In genomic region chr11:15074206-15075161, GRCh38 we compare ENCODE assay signal across 8 cellular contexts. TPM values are rescaled to one million over a fixed set of nuclear protein-coding genes. Genes with fewer than 3 reads are reported as not detected.
A peak's percentile ranks its signal among the peaks of the same experiment; 100 is the strongest.
DNase-seq lines count a peak whose midpoint lies in the region; ATAC-seq and TF ChIP-seq lines count a peak whose summit lies in the region.

No MANE protein-coding gene starts in this region.

- POLR2A ChIA-PET in OCI-LY7 (lab: Charles Lee): no interaction called here

- H3K4me3 Mint-ChIP-seq in activated T-cell treated with anti-CD3 and anti-CD28 coated beads, Interleukin-2, amount 50 U/mL, for 24 hours: peak overlapping the region; percentile 75
- H3K4me3 Mint-ChIP-seq in natural killer cell: peak overlapping the region; percentile 60

- peak overlapping the region; percentile 27; the same call in 1 of the 2 replicates for H3K4me2 ChIP-seq in OCI-LY7 (ENCODE audit: low read length)

- TF ChIP-seq CTCF in OCI-LY7 (conservative IDR thresholded peaks at IDR 0.05; ENCODE audit: low read length): peak; percentile 76
- peak; percentile 74 for TF ChIP-seq CTCF in fibroblast of mammary gland (conservative IDR thresholded peaks at IDR 0.05; ENCODE audit: control insufficient read depth, insufficient read depth, low read depth, low read length)
- peak; percentile 71 for TF ChIP-seq CTCF in natural killer cell (IDR thresholded peaks at IDR 0.05)

- peak; percentile 93 for ATAC-seq in GM21529 (IDR thresholded peaks at IDR 0.05; ENCODE audit: unreplicated experiment)
- peak; percentile 81 to 88 (median 88) for ATAC-seq in natural killer cell

- intact Hi-C loops in OCI-LY7 (cut with micrococcal nuclease; ENCODE audit: unreplicated experiment) (loop anchor here (2.0 to 10.0 kb wide), 2 partner anchors 166 to 280 kb away; no protein-coding TSS in a partner anchor), natural killer cell (cut with micrococcal nuclease) (loop anchor here (1.0 to 5.0 kb wide), 2 partner anchors 166 to 537 kb away; no protein-coding TSS in a partner anchor)

- H3K27ac Mint-ChIP-seq in activated T-cell treated with anti-CD3 and anti-CD28 coated beads, Interleukin-2, amount 50 U/mL, for 24 hours: peak overlapping the region; percentile 27
- no peak overlapping the region for H3K27ac Mint-ChIP-seq in natural killer cell

- peaks cover 23% of the 10 kb centered on the region for H3K27me3 Mint-ChIP-seq in activated T-cell treated with anti-CD3 and anti-CD28 coated beads, Interleukin-2, amount 50 U/mL, for 24 hours
- peaks cover 48 to 75% of the 10 kb centered on the region in 2 donors for H3K27me3 Mint-ChIP-seq in natural killer cell (ENCODE audit: low read depth in 2 of 2)

- peaks cover 18% of the 10 kb centered on the region for H3K4me1 Mint-ChIP-seq in activated T-cell treated with anti-CD3 and anti-CD28 coated beads, Interleukin-2, amount 50 U/mL, for 24 hours (ENCODE audit: low read depth)
- peaks cover 18 to 19% of the 10 kb centered on the region in 2 donors for H3K4me1 Mint-ChIP-seq in natural killer cell

- no peaks in the 10 kb centered on the region for H3K4me1 ChIP-seq in OCI-LY7 (ENCODE audit: insufficient read depth, low read length, poor library complexity, severe bottlenecking)

- H3K79me2 ChIP-seq in OCI-LY7 (ENCODE audit: insufficient read depth, low read depth, low read length): no peaks in the 10 kb centered on the region

- peaks cover 3% of the 10 kb centered on the region for H3K9me3 Mint-ChIP-seq in activated T-cell treated with anti-CD3 and anti-CD28 coated beads, Interleukin-2, amount 50 U/mL, for 24 hours
- H3K9me3 Mint-ChIP-seq in natural killer cell: no peaks in the 10 kb centered on the region

- no peak overlapping the region for H3K27ac ChIP-seq in OCI-LY7 (ENCODE audit: low read depth, low read length, poor library complexity, severe bottlenecking)

- no peaks in the 10 kb centered on the region for H3K9me2 ChIP-seq in OCI-LY7 (ENCODE audit: insufficient read depth, low read length)

- DNase-seq in DMS 273 (lab: John Stamatoyannopoulos, UW; ENCODE audit: unreplicated experiment) (peak; percentile 90), HuH-7.5 (ENCODE audit: low spot score) (peak; percentile 64), OCI-LY7 (ENCODE audit: low spot score) (peak; percentile 59), fibroblast of mammary gland (ENCODE audit: low read depth) (peak; percentile 64), natural killer cell (peak; percentile 71)
- DNase-seq in activated T-cell treated with anti-CD3 and anti-CD28 coated beads, Interleukin-2, amount 50 U/mL, for 24 hours: peak; percentile 94
- peak; percentile 81 for DNase-seq in stimulated activated naive CD4-positive, alpha-beta T cell treated with Interleukin-2 at 50 U/mL for 16 hours (lab: John Stamatoyannopoulos, UW)

- H4K20me1 ChIP-seq in OCI-LY7 (ENCODE audit: insufficient read depth, low read length): no peaks in the 10 kb centered on the region

- peak overlapping the region; percentile 48; the same call in 1 of the 2 replicates for H2AFZ ChIP-seq in OCI-LY7 (ENCODE audit: low read length)

- no peak overlapping the region for H3K4me3 ChIP-seq in OCI-LY7 (ENCODE audit: low read depth, low read length, poor library complexity, severe bottlenecking)
- H3K4me3 ChIP-seq in fibroblast of mammary gland (ENCODE audit: control insufficient read depth, low read depth, low read length): peak overlapping the region; percentile 33

- no peaks in the 10 kb centered on the region for H3K36me3 ChIP-seq in OCI-LY7 (ENCODE audit: insufficient read depth, low read length)

- CTCF ChIA-PET in OCI-LY7 (lab: Charles Lee; ENCODE audit: unreplicated experiment): interaction anchor here (0.9 to 1.6 kb wide), 2 partner anchors 24 to 167 kb away, joined by 3 to 8 read pairs; no protein-coding TSS in a partner anchor

- H3K36me3 Mint-ChIP-seq in activated T-cell treated with anti-CD3 and anti-CD28 coated beads, Interleukin-2, amount 50 U/mL, for 24 hours (ENCODE audit: low read depth): no peaks in the 10 kb centered on the region
- peaks cover 1% of the 10 kb centered on the region for H3K36me3 Mint-ChIP-seq in natural killer cell

- no TSS peak for BruUV-seq in OCI-LY7 (replicated peaks; lab: Mats Ljungman, UMichigan)

- H3K9me3 ChIP-seq in OCI-LY7 (ENCODE audit: low read length): no peaks in the 10 kb centered on the region

RNA-seq across cellular contexts. Expression of gene CALCB, which starts 1.1 kb away (rescaled TPM):
- total RNA-seq in OCI-LY7 (2014; rRNA removed; shearing (Covaris generic)): 0.44 TPM in 1 of 2 replicates, not detected in the other
- not detected in 2 replicates for total RNA-seq in OCI-LY7 (2022)
- 1 to 10 TPM in 1 of 3 donors, under 1 TPM in 2; 0.19 to 1.3 (median 0.27) TPM for total RNA-seq in natural killer cell

RNA-seq across cellular contexts. Expression of gene INSC, which starts 40.2 kb away (rescaled TPM):
- not detected in 2 replicates for total RNA-seq in OCI-LY7 (2014; rRNA removed; shearing (Covaris generic))
- total RNA-seq in OCI-LY7 (2022): not detected in 2 replicates
- total RNA-seq in natural killer cell: under 1 TPM in 2 of 3 donors, not detected in 1; 0.16 to 0.27 TPM
